In the genomic region with DNA sequence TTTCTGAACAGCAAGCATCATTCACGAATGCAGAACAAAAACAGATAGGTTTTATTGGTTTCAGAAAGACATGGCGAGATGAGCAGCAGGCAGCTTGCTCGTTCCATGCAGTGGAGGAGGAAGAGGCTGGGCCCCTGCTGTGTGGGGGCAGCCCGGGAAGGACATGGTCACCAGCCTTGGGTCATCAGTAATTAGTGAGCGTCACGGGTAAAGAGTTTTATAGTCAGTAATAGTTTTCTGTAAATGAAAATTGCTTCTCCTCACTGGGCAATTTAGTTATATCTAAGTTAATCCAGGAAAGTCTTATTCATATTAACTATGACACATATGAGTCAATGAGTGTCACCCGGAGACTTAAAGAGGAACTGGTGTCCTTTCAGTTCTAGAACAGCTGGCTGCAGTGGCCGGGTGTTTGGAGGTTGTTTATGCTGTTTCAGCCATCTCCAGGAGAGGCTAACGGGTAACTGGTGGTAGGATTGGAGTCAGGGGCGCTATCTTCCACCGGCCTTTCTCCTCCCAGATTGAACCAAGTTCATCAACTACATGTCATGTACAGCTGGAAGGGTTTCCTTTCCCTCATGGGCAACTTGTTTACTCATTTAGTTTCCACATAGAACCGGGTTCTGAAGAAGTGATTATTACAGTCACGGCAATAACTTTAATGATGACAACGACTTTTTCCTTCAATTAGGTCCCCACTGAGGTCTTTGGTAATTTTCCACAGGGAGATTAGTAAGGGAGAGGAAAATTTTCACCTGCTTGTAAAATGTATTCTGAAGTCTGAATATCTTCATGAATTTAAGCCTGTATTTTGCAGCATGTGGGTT, we compare ENCODE assay signal across 8 cellular contexts. TPM values are rescaled to one million over a fixed set of nuclear protein-coding genes. Genes with fewer than 3 reads are reported as not detected.
DNase-seq lines count a peak whose midpoint lies in the region; ATAC-seq and TF ChIP-seq lines count a peak whose summit lies in the region.

No MANE protein-coding gene starts in this region.

- CTCF ChIA-PET in mammary epithelial cell (lab: Charles Lee; ENCODE audit: low non-redundant PET) = no interaction called here

- H3K4me2 ChIP-seq in mammary epithelial cell (ENCODE audit: insufficient read depth, low read depth, low read length) = no peak overlapping the region

- 92% methylated on average over 13 of the region's 14 CpGs for WGBS in mammary epithelial cell (ENCODE audit: low coverage, missing lambda C conversion rate)

- H3K27ac Mint-ChIP-seq in stimulated activated memory B cell treated with anti-CD40 and anti-IgM and Interleukin-4, amounts not matched to agents 10 μg/mL and 1 μg/mL and 100 μg/mL, for 72 hours = peak overlapping the region; percentile 95

- peaks cover 20% of the 10 kb centered on the region for H3K27me3 Mint-ChIP-seq in stimulated activated memory B cell treated with anti-CD40 and anti-IgM and Interleukin-4, amounts not matched to agents 10 μg/mL and 1 μg/mL and 100 μg/mL, for 72 hours

- H3K36me3 Mint-ChIP-seq in stimulated activated memory B cell treated with anti-CD40 and anti-IgM and Interleukin-4, amounts not matched to agents 10 μg/mL and 1 μg/mL and 100 μg/mL, for 72 hours = no peaks in the 10 kb centered on the region

- H2AFZ ChIP-seq in mammary epithelial cell (ENCODE audit: low read depth, low read length) = no peak overlapping the region

- H3K9me3 Mint-ChIP-seq in stimulated activated memory B cell treated with anti-CD40 and anti-IgM and Interleukin-4, amounts not matched to agents 10 μg/mL and 1 μg/mL and 100 μg/mL, for 72 hours = no peaks in the 10 kb centered on the region

- H3K4me3 Mint-ChIP-seq in stimulated activated memory B cell treated with anti-CD40 and anti-IgM and Interleukin-4, amounts not matched to agents 10 μg/mL and 1 μg/mL and 100 μg/mL, for 72 hours = peak overlapping the region; percentile 73

- TF ChIP-seq CTCF in mammary epithelial cell (conservative IDR thresholded peaks at IDR 0.05 in 1 of 2, IDR thresholded peaks at IDR 0.05 in 1 of 2; ENCODE audit: extremely low read depth in 1 of 2, insufficient read depth in 1 of 2, low read depth in 1 of 2, low read length in 2 of 2) = no peak

- H3K79me2 ChIP-seq in mammary epithelial cell (ENCODE audit: insufficient read depth, low read length) = no peaks in the 10 kb centered on the region

- H3K4me1 Mint-ChIP-seq in stimulated activated memory B cell treated with anti-CD40 and anti-IgM and Interleukin-4, amounts not matched to agents 10 μg/mL and 1 μg/mL and 100 μg/mL, for 72 hours = peaks cover 27% of the 10 kb centered on the region

- no peak overlapping the region for H3K4me3 ChIP-seq in mammary epithelial cell (replicated peaks in 1 of 3; ENCODE audit: insufficient read depth in 1 of 3, low read depth in 2 of 3, low read length in 3 of 3)

- intact Hi-C loops in mammary epithelial cell (cut with micrococcal nuclease) = no loop called here

- H3K4me1 ChIP-seq in mammary epithelial cell (ENCODE audit: insufficient read depth, low read length) = peaks cover 7% of the 10 kb centered on the region

- no peaks in the 10 kb centered on the region for H3K9me3 ChIP-seq in mammary epithelial cell (replicated peaks; ENCODE audit: insufficient read depth, low read length)

- H3K27ac ChIP-seq in mammary epithelial cell (ENCODE audit: insufficient read depth, low read depth, low read length) = no peak overlapping the region

- in situ Hi-C loops in ACHN (cut with HindIII; ENCODE audit: low pct_ligation_motif_present, low pct_unique_long_range_greater_than_20kb, low sequenced_read_pairs) (no loop called here), mammary epithelial cell (cut with MboI; ENCODE audit: low sequenced_read_pairs in 2 of 2) (no loop called here)

- dilution Hi-C loops in mammary epithelial cell (cut with HindIII; ENCODE audit: low sequenced_read_pairs) = no loop called here

- DNase-seq in Ammon's horn (ENCODE audit: low spot score) = peak; percentile 20
- peak; percentile 60 to 64 for DNase-seq in activated T-cell treated with anti-CD3 and anti-CD28 coated beads, Interleukin-2, amount 50 U/mL, for 48 hours
- DNase-seq in ACHN = no peak
- no peak for DNase-seq in mammary epithelial cell
- no peak for DNase-seq in mesenteric fat pad (ENCODE audit: low spot score)

- no peaks in the 10 kb centered on the region for H3K36me3 ChIP-seq in mammary epithelial cell (ENCODE audit: insufficient read depth, low read length)

- H3K9ac ChIP-seq in mammary epithelial cell (ENCODE audit: insufficient read depth, low read length) = no peak overlapping the region

- BruUV-seq in mammary epithelial cell (replicated peaks; lab: Mats Ljungman, UMichigan) = no TSS peak

- H3K27me3 ChIP-seq in mammary epithelial cell (ENCODE audit: insufficient read depth, low read length) = no peaks in the 10 kb centered on the region

- ATAC-seq in GM19328 (IDR thresholded peaks at IDR 0.05; ENCODE audit: unreplicated experiment) (peak; percentile 92), HG03139 (IDR thresholded peaks at IDR 0.05; ENCODE audit: unreplicated experiment) (peak; percentile 96)
- peak; percentile 96 for ATAC-seq in stimulated activated memory B cell treated with anti-CD40 and anti-IgM and Interleukin-4, amounts not matched to agents 10 μg/mL and 1 μg/mL and 100 μg/mL, for 72 hours

- H4K20me1 ChIP-seq in mammary epithelial cell (ENCODE audit: insufficient read depth, low read length) = no peaks in the 10 kb centered on the region

RNA-seq across cellular contexts. Expression of a gene that starts 34.6 kb away (rescaled TPM):
- total RNA-seq in mammary epithelial cell (under 1 TPM; 0.50 to 0.54 TPM), mesenteric fat pad (2.0 TPM)
- 0.28 TPM for polyA plus RNA-seq in mammary epithelial cell
- polyA minus RNA-seq in mammary epithelial cell = not detected

Comparison
In these comparisons a context has a peak if more than half of its experiments do, and no peak if none do; other contexts are left out.
1. DNase-seq: peak in Ammon's horn (single experiment) and activated T-cell treated with anti-CD3 and anti-CD28 coated beads, Interleukin-2, amount 50 U/mL, for 48 hours (2 of 2); none in ACHN (single experiment), mammary epithelial cell (single experiment) and mesenteric fat pad (single experiment).
2. Peak in every context shown above with its lines, with median percentiles within 50 percentile points of each other: ATAC-seq.